Comparison of ENCODE assay signal across 6 cellular contexts in genomic region chr1:143503048-143503447, GRCh38.
DNase-seq lines count a peak whose midpoint lies in the region; ATAC-seq, FAIRE-seq and TF ChIP-seq lines count a peak whose summit lies in the region.
"Not testable (repeated sequence)": the region's sequence is repeated elsewhere in the genome, so short reads cannot be mapped to it uniquely, and the experiment has no call there.

No MANE protein-coding gene starts in this region.

- H3K9ac ChIP-seq in K562 (ENCODE audit: insufficient read depth in 1 of 2, low read depth in 2 of 2, low read length in 2 of 2), result not testable (repeated sequence)

- H3K36me3 ChIP-seq in K562 (ENCODE audit: control insufficient read depth, insufficient read depth, low read length); pancreas: not testable (repeated sequence)

- not testable (repeated sequence) for ATAC-seq in activated CD4-positive, alpha-beta T cell treated with anti-CD3 and anti-CD28 coated beads for 36 hours; activated CD8-positive, alpha-beta memory T cell treated with anti-CD3 and anti-CD28 coated beads, Interleukin-2, amount 10 ng/mL, durations not matched to agents 7 days and 5 days; activated naive CD4-positive, alpha-beta T cell treated with anti-CD3 and anti-CD28 coated beads, Interleukin-2, amount 50 U/mL, for 72 hours; K562; pancreas

- not testable (repeated sequence) for H3K79me2 ChIP-seq in K562 (ENCODE audit: control insufficient read depth, insufficient read depth, low read length)

- not testable (repeated sequence) for H4K20me1 ChIP-seq in K562 (replicated peaks; ENCODE audit: control insufficient read depth, insufficient read depth, low read length)

- BruUV-seq in K562 (replicated peaks; lab: Mats Ljungman, UMichigan), result not testable (repeated sequence)

- peaks cover 25% of the 10 kb centered on the region for H3K9me3 Mint-ChIP-seq in activated CD4-positive, alpha-beta T cell treated with anti-CD3 and anti-CD28 coated beads for 36 hours (ENCODE audit: low read depth)
- peaks cover 21% of the 10 kb centered on the region for H3K9me3 Mint-ChIP-seq in activated CD8-positive, alpha-beta memory T cell treated with anti-CD3 and anti-CD28 coated beads, Interleukin-2, amount 10 ng/mL, durations not matched to agents 7 days and 5 days (ENCODE audit: low read depth)
- peaks cover 31 to 33% of the 10 kb centered on the region in 2 donors for H3K9me3 Mint-ChIP-seq in activated naive CD4-positive, alpha-beta T cell treated with anti-CD3 and anti-CD28 coated beads, Interleukin-2, amount 50 U/mL, for 72 hours

- TF ChIP-seq CTCF in K562 (IDR thresholded peaks at IDR 0.05 in 2 of 3, conservative IDR thresholded peaks at IDR 0.05 in 1 of 3; ENCODE audit: insufficient read depth in 2 of 3, low read depth in 1 of 3, low read length in 3 of 3); pancreas (IDR thresholded peaks at IDR 0.05): not testable (repeated sequence)

- peak overlapping the region; percentile 23 for H3K4me3 Mint-ChIP-seq in activated CD4-positive, alpha-beta T cell treated with anti-CD3 and anti-CD28 coated beads for 36 hours
- H3K4me3 Mint-ChIP-seq in activated CD8-positive, alpha-beta memory T cell treated with anti-CD3 and anti-CD28 coated beads, Interleukin-2, amount 10 ng/mL, durations not matched to agents 7 days and 5 days, result not testable (repeated sequence)

- peak; percentile 6 for FAIRE-seq in G401.6 (lab: Jason Lieb, UNC)
- not testable (repeated sequence) for FAIRE-seq in K562 (lab: Jason Lieb, UNC)
- peak; percentile 20 for FAIRE-seq in pancreas (lab: Jason Lieb, UNC)

- not testable (repeated sequence) for H3K4me2 ChIP-seq in K562 (ENCODE audit: insufficient read depth, low read length)

- in situ Hi-C loops in K562 (cut with MboI), result loop anchor here (25.0 kb wide), 1 partner anchor 834 kb away; no protein-coding TSS in a partner anchor

- H3K9me3 ChIP-seq in K562 (replicated peaks; ENCODE audit: control insufficient read depth, insufficient read depth, low read depth, low read length); pancreas: not testable (repeated sequence)

- H3K27ac Mint-ChIP-seq in activated CD4-positive, alpha-beta T cell treated with anti-CD3 and anti-CD28 coated beads for 36 hours, result peak overlapping the region; percentile 59
- H3K27ac Mint-ChIP-seq in activated CD8-positive, alpha-beta memory T cell treated with anti-CD3 and anti-CD28 coated beads, Interleukin-2, amount 10 ng/mL, durations not matched to agents 7 days and 5 days, result peak overlapping the region; percentile 38
- H3K27ac Mint-ChIP-seq in activated naive CD4-positive, alpha-beta T cell treated with anti-CD3 and anti-CD28 coated beads, Interleukin-2, amount 50 U/mL, for 72 hours, result peak overlapping the region; percentile 58 to 94

- 0% methylated on average over 1 of the region's 2 CpGs for WGBS in K562 (ENCODE audit: insufficient coverage, low coverage, missing lambda C conversion rate)
- WGBS in pancreas, 2 donors, result 54 to 56% methylated on average over 1 of the region's 2 CpGs

- H3K36me3 Mint-ChIP-seq in activated CD4-positive, alpha-beta T cell treated with anti-CD3 and anti-CD28 coated beads for 36 hours (ENCODE audit: low read depth), result peaks cover 24% of the 10 kb centered on the region
- peaks cover 15% of the 10 kb centered on the region for H3K36me3 Mint-ChIP-seq in activated CD8-positive, alpha-beta memory T cell treated with anti-CD3 and anti-CD28 coated beads, Interleukin-2, amount 10 ng/mL, durations not matched to agents 7 days and 5 days
- H3K36me3 Mint-ChIP-seq in activated naive CD4-positive, alpha-beta T cell treated with anti-CD3 and anti-CD28 coated beads, Interleukin-2, amount 50 U/mL, for 72 hours, result peaks cover 33 to 34% of the 10 kb centered on the region in 2 donors

- not testable (repeated sequence) for H3K9me1 ChIP-seq in K562 (ENCODE audit: control insufficient read depth, insufficient read depth, low read length)

- intact Hi-C loops in activated CD4-positive, alpha-beta T cell treated with anti-CD3 and anti-CD28 coated beads for 36 hours (cut with DNase I, micrococcal nuclease); K562 (cut with micrococcal nuclease); pancreas (cut with DNase I): not testable (repeated sequence)

- H3K4me1 ChIP-seq in K562 (replicated peaks in 1 of 2; ENCODE audit: control insufficient read depth in 2 of 2, insufficient read depth in 2 of 2, low read length in 2 of 2); pancreas: not testable (repeated sequence)

- DNase-seq in activated CD4-positive, alpha-beta T cell treated with anti-CD3 and anti-CD28 coated beads for 36 hours; activated CD8-positive, alpha-beta memory T cell treated with anti-CD3 and anti-CD28 coated beads, Interleukin-2, amount 10 ng/mL, durations not matched to agents 7 days and 5 days; activated naive CD4-positive, alpha-beta T cell treated with anti-CD3 and anti-CD28 coated beads, Interleukin-2, amount 50 U/mL, for 72 hours (ENCODE audit: low spot score in 2 of 2); K562 (ENCODE audit: extremely low read depth in 1 of 4, low spot score in 3 of 4); pancreas: not testable (repeated sequence)

- not testable (repeated sequence) for H3K4me3 ChIP-seq in K562, pancreas

- H3K27me3 ChIP-seq in K562 (ENCODE audit: control insufficient read depth in 2 of 2, insufficient read depth in 2 of 2, low read length in 2 of 2); pancreas: not testable (repeated sequence)

- TF ChIP-seq EP300 in K562 (IDR thresholded peaks at IDR 0.05; ENCODE audit: low read length), result not testable (repeated sequence)

- H2AFZ ChIP-seq in K562 (ENCODE audit: low read depth, low read length), result not testable (repeated sequence)

- not testable (repeated sequence) for H3K4me1 Mint-ChIP-seq in activated CD4-positive, alpha-beta T cell treated with anti-CD3 and anti-CD28 coated beads for 36 hours; activated CD8-positive, alpha-beta memory T cell treated with anti-CD3 and anti-CD28 coated beads, Interleukin-2, amount 10 ng/mL, durations not matched to agents 7 days and 5 days

- CTCF ChIA-PET in activated CD4-positive, alpha-beta T cell treated with anti-CD3 and anti-CD28 coated beads for 36 hours (lab: Charles Lee); activated CD8-positive, alpha-beta memory T cell treated with anti-CD3 and anti-CD28 coated beads, Interleukin-2, amount 10 ng/mL, durations not matched to agents 7 days and 5 days (lab: Charles Lee); K562 (lab: Yijun Ruan, JAX; ENCODE audit: low intra/inter-chr PET ratio): not testable (repeated sequence)

- H3K27ac ChIP-seq in K562 (ENCODE audit: extremely low read depth, low read depth, low read length); pancreas: not testable (repeated sequence)

- POLR2A ChIA-PET in activated CD4-positive, alpha-beta T cell treated with anti-CD3 and anti-CD28 coated beads for 36 hours (lab: Charles Lee); K562 (lab: Yijun Ruan, JAX): not testable (repeated sequence)

- peaks cover 27% of the 10 kb centered on the region for H3K27me3 Mint-ChIP-seq in activated CD4-positive, alpha-beta T cell treated with anti-CD3 and anti-CD28 coated beads for 36 hours
- H3K27me3 Mint-ChIP-seq in activated CD8-positive, alpha-beta memory T cell treated with anti-CD3 and anti-CD28 coated beads, Interleukin-2, amount 10 ng/mL, durations not matched to agents 7 days and 5 days, result peaks cover 19% of the 10 kb centered on the region

- TF ChIP-seq RAD21 in K562 (CRISPR knock-in tag; conservative IDR thresholded peaks at IDR 0.05 in 1 of 2, IDR thresholded peaks at IDR 0.05 in 1 of 2), result not testable (repeated sequence)

- TF ChIP-seq POLR2A in K562 (conservative IDR thresholded peaks at IDR 0.05), result not testable (repeated sequence)

TF ChIP-seq in K562, 482 proteins besides CTCF, POLR2A, EP300 and RAD21 (continues in another document):
- peak; percentile 96 for TF ChIP-seq CEBPB (tag; IDR thresholded peaks at IDR 0.05)
- TF ChIP-seq ZSCAN32 (CRISPR knock-in tag; IDR thresholded peaks at IDR 0.05), result 0 out of 2 replicates have a peak, but pooled peaks have one; percentile 30
- peak; percentile 86 for TF ChIP-seq IRF9 (tag; IDR thresholded peaks at IDR 0.05)
- peak; percentile 97 for TF ChIP-seq ZNF24 (IDR thresholded peaks at IDR 0.05)
- peak; percentile 81 for TF ChIP-seq ATF3 (IDR thresholded peaks at IDR 0.05)
- not testable (repeated sequence) for TF ChIP-seq ATF3 (CRISPR knock-in tag; conservative IDR thresholded peaks at IDR 0.05)
